13 cellular contexts compared by ENCODE assay signal in the genomic region with DNA sequence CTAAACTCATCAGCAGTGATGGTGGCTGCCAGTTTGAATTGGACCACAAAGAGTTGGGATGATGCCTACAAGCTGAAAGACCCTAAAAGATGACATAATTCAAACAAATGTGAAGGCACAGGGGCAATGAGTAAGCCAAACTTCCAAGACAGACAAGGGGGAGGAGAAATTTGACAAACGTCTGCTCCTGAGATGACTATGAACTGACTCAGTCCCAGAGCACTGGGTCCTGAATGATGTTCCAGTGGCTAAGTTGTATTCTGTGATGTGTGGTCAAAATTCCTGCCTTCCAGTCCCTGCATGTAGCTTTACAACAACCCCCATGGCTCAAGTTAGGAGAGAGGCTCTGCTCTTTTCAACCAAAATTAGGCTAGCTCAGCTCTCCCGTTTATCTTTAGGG.
A peak's percentile ranks its signal among the peaks of the same experiment; 100 is the strongest.
DNase-seq lines count a peak whose midpoint lies in the region; ATAC-seq, FAIRE-seq and TF ChIP-seq lines count a peak whose summit lies in the region.
"Had no signal": no experiment of that assay in that cellular context is flagged by ENCODE, and none has a peak within 500 bp of the region (broad histone marks: within the 10 kb centered on the region; RNA-seq: fewer than 3 reads in every experiment).

No MANE protein-coding gene starts in this region.

- peaks cover 9% of the 10 kb centered on the region for H3K36me3 Mint-ChIP-seq in dendritic cell treated with granulocyte-macrophage colony-stimulating factor and Interleukin-4, amounts not matched to agents 40 ng/mL and 50 ng/mL, for 4 days (ENCODE audit: low read depth)
- no peaks in the 10 kb centered on the region for H3K36me3 Mint-ChIP-seq in effector memory CD8-positive, alpha-beta T cell (ENCODE audit: insufficient read depth)
- no peaks in the 10 kb centered on the region for H3K36me3 Mint-ChIP-seq in naive thymus-derived CD8-positive, alpha-beta T cell

- no peak overlapping the region for H3K4me3 Mint-ChIP-seq in dendritic cell treated with granulocyte-macrophage colony-stimulating factor and Interleukin-4, amounts not matched to agents 40 ng/mL and 50 ng/mL, for 4 days
- H3K4me3 Mint-ChIP-seq in effector memory CD8-positive, alpha-beta T cell = no peak overlapping the region
- no peak overlapping the region for H3K4me3 Mint-ChIP-seq in naive thymus-derived CD8-positive, alpha-beta T cell
- H3K4me3 Mint-ChIP-seq: stimulated activated naive CD8-positive, alpha-beta T cell treated with anti-CD3 and anti-CD28 coated beads, Interleukin-15, Interleukin-2, amounts not matched to agents 100 ng/mL and 50 ng/mL, for 24 hours had no signal

- POLR2A ChIA-PET in naive thymus-derived CD8-positive, alpha-beta T cell (lab: Charles Lee) = no interaction called here

- peak overlapping the region; percentile 94 for H3K27ac Mint-ChIP-seq in dendritic cell treated with granulocyte-macrophage colony-stimulating factor and Interleukin-4, amounts not matched to agents 40 ng/mL and 50 ng/mL, for 4 days
- no peak overlapping the region for H3K27ac Mint-ChIP-seq in effector memory CD8-positive, alpha-beta T cell
- H3K27ac Mint-ChIP-seq in naive thymus-derived CD8-positive, alpha-beta T cell = no peak overlapping the region
- H3K27ac Mint-ChIP-seq: stimulated activated naive CD8-positive, alpha-beta T cell treated with anti-CD3 and anti-CD28 coated beads, Interleukin-15, Interleukin-2, amounts not matched to agents 100 ng/mL and 50 ng/mL, for 24 hours had no signal

- no peaks in the 10 kb centered on the region for H3K9me3 Mint-ChIP-seq in dendritic cell treated with granulocyte-macrophage colony-stimulating factor and Interleukin-4, amounts not matched to agents 40 ng/mL and 50 ng/mL, for 4 days
- H3K9me3 Mint-ChIP-seq in effector memory CD8-positive, alpha-beta T cell = no peaks in the 10 kb centered on the region
- H3K9me3 Mint-ChIP-seq in naive thymus-derived CD8-positive, alpha-beta T cell = no peaks in the 10 kb centered on the region
- H3K9me3 Mint-ChIP-seq: stimulated activated naive CD8-positive, alpha-beta T cell treated with anti-CD3 and anti-CD28 coated beads, Interleukin-15, Interleukin-2, amounts not matched to agents 100 ng/mL and 50 ng/mL, for 24 hours had no signal

- intact Hi-C loops in dendritic cell treated with granulocyte-macrophage colony-stimulating factor and Interleukin-4, amounts not matched to agents 40 ng/mL and 50 ng/mL, for 4 days (cut with micrococcal nuclease) = no loop called here

- no peaks in the 10 kb centered on the region for H3K27me3 Mint-ChIP-seq in dendritic cell treated with granulocyte-macrophage colony-stimulating factor and Interleukin-4, amounts not matched to agents 40 ng/mL and 50 ng/mL, for 4 days
- H3K27me3 Mint-ChIP-seq in effector memory CD8-positive, alpha-beta T cell = peaks cover 50 to 88% of the 10 kb centered on the region in 2 donors
- peaks cover 9 to 59% (median 34%) of the 10 kb centered on the region in 5 donors for H3K27me3 Mint-ChIP-seq in naive thymus-derived CD8-positive, alpha-beta T cell

- TF ChIP-seq POLR2A in GM12892 (IDR thresholded peaks at IDR 0.05; ENCODE audit: low read depth, low read length) = no peak

- DNase-seq in GM12892 (ENCODE audit: insufficient read length) = no peak
- peak; percentile 94 for DNase-seq in RCC 7860 (ENCODE audit: low spot score)
- DNase-seq in renal cortical epithelial cell (ENCODE audit: low read depth) = peak; percentile 93
- no peak for DNase-seq in NCI-H82 treated with DMSO at 0.1 percent for 48 hours (lab: John Stamatoyannopoulos, UW; ENCODE audit: unreplicated experiment)
- DNase-seq in effector memory CD8-positive, alpha-beta T cell = no peak
- no peak for DNase-seq in naive thymus-derived CD8-positive, alpha-beta T cell
- DNase-seq: activated effector memory CD4-positive, alpha-beta T cell treated with anti-CD3 and anti-CD28 coated beads, Interleukin-2, amount 50 U/mL, for 16 hours; KG1; NCI-H510A; stimulated activated CD4-positive, alpha-beta T cell treated with anti-CD3 and anti-CD28 coated beads, Interleukin-12 subunit alpha, Interleukin-12 subunit beta, amount 100 ng/mL, for 4 hours had no signal

- FAIRE-seq in GM12892 (lab: Jason Lieb, UNC) = peak; percentile 80
- peak; percentile 97 for FAIRE-seq in RCC 7860 (lab: Jason Lieb, UNC)

- peaks cover 89% of the 10 kb centered on the region for H3K4me1 Mint-ChIP-seq in dendritic cell treated with granulocyte-macrophage colony-stimulating factor and Interleukin-4, amounts not matched to agents 40 ng/mL and 50 ng/mL, for 4 days (ENCODE audit: low read depth)
- no peaks in the 10 kb centered on the region for H3K4me1 Mint-ChIP-seq in effector memory CD8-positive, alpha-beta T cell (ENCODE audit: low read depth in 2 of 2)
- peaks cover 8 to 22% (median 14%) of the 10 kb centered on the region in 4 donors for H3K4me1 Mint-ChIP-seq in naive thymus-derived CD8-positive, alpha-beta T cell

- no peak for ATAC-seq in effector memory CD8-positive, alpha-beta T cell (replicated peaks)
- no peak for ATAC-seq in HG03135 (IDR thresholded peaks at IDR 0.05; ENCODE audit: unreplicated experiment)
- ATAC-seq in naive thymus-derived CD8-positive, alpha-beta T cell = no peak

Comparison
In these comparisons a context has a peak if more than half of its experiments do, and no peak if none do; other contexts are left out.
1. DNase-seq: peak in RCC 7860 (single experiment) and renal cortical epithelial cell (single experiment); none in GM12892 (single experiment), NCI-H82 treated with DMSO at 0.1 percent for 48 hours (single experiment), effector memory CD8-positive, alpha-beta T cell (0 of 3) and naive thymus-derived CD8-positive, alpha-beta T cell (0 of 10).